Comparison of ENCODE assay signal across 1 cellular context in the genomic region with DNA sequence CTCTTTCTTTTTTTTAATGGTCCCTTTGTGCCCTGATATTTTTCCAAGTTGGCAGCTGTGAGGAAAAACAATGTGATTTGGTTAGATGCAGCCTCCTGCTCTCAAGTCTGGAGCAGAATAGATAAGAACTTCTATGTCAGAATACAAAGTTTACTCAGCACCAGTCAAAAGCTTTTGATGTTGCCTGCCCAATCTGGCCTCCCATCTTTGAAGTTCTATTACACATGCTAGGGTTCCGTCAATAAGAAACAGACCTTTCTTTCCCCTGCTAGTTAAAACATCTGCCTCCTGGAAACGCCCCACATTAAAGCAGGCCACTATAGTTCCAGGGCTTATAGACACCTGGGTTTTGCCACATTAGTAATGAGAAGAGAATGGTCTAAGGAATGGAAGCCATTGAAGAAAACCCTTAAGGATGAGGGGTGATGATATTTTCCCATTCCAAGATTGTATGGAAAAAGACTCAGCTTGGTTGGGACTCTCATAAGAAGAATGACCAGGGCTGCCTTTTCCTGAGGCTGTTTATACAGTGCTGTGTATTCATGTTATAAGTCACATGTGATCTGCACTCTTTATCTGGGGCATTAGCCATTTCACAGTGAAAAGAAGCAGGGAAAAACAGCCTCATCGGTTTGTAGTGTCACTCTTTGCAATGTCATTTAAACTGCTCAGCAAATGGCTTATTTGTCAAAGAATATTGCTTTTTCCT.
TF ChIP-seq lines count a peak whose summit lies in the region.

No MANE protein-coding gene starts in this region.

TF ChIP-seq in HepG2, 621 proteins besides CTCF, POLR2A, EP300 and RAD21 (continued from another document and continues in another):
- TF ChIP-seq, protein P1, sequence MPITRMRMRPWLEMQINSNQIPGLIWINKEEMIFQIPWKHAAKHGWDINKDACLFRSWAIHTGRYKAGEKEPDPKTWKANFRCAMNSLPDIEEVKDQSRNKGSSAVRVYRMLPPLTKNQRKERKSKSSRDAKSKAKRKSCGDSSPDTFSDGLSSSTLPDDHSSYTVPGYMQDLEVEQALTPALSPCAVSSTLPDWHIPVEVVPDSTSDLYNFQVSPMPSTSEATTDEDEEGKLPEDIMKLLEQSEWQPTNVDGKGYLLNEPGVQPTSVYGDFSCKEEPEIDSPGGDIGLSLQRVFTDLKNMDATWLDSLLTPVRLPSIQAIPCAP (CRISPR knock-in tag; IDR thresholded peaks at IDR 0.05; ENCODE audit: low read depth): no peak
- TF ChIP-seq ARNTL (CRISPR knock-in tag; IDR thresholded peaks at IDR 0.05): peak; percentile 74
- TF ChIP-seq, protein P2, sequence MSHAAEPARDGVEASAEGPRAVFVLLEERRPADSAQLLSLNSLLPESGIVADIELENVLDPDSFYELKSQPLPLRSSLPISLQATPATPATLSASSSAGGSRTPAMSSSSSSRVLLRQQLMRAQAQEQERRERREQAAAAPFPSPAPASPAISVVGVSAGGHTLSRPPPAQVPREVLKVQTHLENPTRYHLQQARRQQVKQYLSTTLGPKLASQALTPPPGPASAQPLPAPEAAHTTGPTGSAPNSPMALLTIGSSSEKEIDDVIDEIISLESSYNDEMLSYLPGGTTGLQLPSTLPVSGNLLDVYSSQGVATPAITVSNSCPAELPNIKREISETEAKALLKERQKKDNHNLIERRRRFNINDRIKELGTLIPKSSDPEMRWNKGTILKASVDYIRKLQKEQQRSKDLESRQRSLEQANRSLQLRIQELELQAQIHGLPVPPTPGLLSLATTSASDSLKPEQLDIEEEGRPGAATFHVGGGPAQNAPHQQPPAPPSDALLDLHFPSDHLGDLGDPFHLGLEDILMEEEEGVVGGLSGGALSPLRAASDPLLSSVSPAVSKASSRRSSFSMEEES (CRISPR knock-in tag; IDR thresholded peaks at IDR 0.05): peak; percentile 63
- TF ChIP-seq NKX3-1 (CRISPR knock-in tag; IDR thresholded peaks at IDR 0.05): no peak
- TF ChIP-seq, protein P3, sequence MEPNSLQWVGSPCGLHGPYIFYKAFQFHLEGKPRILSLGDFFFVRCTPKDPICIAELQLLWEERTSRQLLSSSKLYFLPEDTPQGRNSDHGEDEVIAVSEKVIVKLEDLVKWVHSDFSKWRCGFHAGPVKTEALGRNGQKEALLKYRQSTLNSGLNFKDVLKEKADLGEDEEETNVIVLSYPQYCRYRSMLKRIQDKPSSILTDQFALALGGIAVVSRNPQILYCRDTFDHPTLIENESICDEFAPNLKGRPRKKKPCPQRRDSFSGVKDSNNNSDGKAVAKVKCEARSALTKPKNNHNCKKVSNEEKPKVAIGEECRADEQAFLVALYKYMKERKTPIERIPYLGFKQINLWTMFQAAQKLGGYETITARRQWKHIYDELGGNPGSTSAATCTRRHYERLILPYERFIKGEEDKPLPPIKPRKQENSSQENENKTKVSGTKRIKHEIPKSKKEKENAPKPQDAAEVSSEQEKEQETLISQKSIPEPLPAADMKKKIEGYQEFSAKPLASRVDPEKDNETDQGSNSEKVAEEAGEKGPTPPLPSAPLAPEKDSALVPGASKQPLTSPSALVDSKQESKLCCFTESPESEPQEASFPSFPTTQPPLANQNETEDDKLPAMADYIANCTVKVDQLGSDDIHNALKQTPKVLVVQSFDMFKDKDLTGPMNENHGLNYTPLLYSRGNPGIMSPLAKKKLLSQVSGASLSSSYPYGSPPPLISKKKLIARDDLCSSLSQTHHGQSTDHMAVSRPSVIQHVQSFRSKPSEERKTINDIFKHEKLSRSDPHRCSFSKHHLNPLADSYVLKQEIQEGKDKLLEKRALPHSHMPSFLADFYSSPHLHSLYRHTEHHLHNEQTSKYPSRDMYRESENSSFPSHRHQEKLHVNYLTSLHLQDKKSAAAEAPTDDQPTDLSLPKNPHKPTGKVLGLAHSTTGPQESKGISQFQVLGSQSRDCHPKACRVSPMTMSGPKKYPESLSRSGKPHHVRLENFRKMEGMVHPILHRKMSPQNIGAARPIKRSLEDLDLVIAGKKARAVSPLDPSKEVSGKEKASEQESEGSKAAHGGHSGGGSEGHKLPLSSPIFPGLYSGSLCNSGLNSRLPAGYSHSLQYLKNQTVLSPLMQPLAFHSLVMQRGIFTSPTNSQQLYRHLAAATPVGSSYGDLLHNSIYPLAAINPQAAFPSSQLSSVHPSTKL (CRISPR knock-in tag; IDR thresholded peaks at IDR 0.05): peak; percentile 98
- TF ChIP-seq, protein P4, sequence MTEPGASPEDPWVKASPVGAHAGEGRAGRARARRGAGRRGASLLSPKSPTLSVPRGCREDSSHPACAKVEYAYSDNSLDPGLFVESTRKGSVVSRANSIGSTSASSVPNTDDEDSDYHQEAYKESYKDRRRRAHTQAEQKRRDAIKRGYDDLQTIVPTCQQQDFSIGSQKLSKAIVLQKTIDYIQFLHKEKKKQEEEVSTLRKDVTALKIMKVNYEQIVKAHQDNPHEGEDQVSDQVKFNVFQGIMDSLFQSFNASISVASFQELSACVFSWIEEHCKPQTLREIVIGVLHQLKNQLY (CRISPR knock-in tag; IDR thresholded peaks at IDR 0.05): peak; percentile 75; the same call in 1 of the 2 replicates
- 0 out of 2 replicates have a peak, but pooled peaks have one; percentile 43 for TF ChIP-seq SIN3A (IDR thresholded peaks at IDR 0.05; ENCODE audit: borderline replicate concordance, low read depth, low read length)
- 0 out of 2 replicates have a peak, but pooled peaks have one; percentile 32 for TF ChIP-seq ZBTB21 (CRISPR knock-in tag; IDR thresholded peaks at IDR 0.05)
- TF ChIP-seq, protein P5, sequence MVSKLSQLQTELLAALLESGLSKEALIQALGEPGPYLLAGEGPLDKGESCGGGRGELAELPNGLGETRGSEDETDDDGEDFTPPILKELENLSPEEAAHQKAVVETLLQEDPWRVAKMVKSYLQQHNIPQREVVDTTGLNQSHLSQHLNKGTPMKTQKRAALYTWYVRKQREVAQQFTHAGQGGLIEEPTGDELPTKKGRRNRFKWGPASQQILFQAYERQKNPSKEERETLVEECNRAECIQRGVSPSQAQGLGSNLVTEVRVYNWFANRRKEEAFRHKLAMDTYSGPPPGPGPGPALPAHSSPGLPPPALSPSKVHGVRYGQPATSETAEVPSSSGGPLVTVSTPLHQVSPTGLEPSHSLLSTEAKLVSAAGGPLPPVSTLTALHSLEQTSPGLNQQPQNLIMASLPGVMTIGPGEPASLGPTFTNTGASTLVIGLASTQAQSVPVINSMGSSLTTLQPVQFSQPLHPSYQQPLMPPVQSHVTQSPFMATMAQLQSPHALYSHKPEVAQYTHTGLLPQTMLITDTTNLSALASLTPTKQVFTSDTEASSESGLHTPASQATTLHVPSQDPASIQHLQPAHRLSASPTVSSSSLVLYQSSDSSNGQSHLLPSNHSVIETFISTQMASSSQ (IDR thresholded peaks at IDR 0.05; ENCODE audit: low read depth): peak; percentile 75
- TF ChIP-seq, protein P5 (CRISPR knock-in tag; IDR thresholded peaks at IDR 0.05; ENCODE audit: borderline replicate concordance): peak; percentile 88; the same call in 1 of the 2 replicates
- no peak for TF ChIP-seq ZBTB43 (CRISPR knock-in tag; conservative IDR thresholded peaks at IDR 0.05)
- no peak for TF ChIP-seq ZNF350 (CRISPR knock-in tag; IDR thresholded peaks at IDR 0.05; ENCODE audit: borderline replicate concordance, low read depth)
- TF ChIP-seq ZHX1 (CRISPR knock-in tag; IDR thresholded peaks at IDR 0.05; ENCODE audit: low read depth): no peak
- TF ChIP-seq ZNF563 (CRISPR knock-in tag; IDR thresholded peaks at IDR 0.05): no peak
- TF ChIP-seq MIER3 (CRISPR knock-in tag; IDR thresholded peaks at IDR 0.05; ENCODE audit: borderline replicate concordance): peak; percentile 52; the same call in 1 of the 2 replicates
- no peak for TF ChIP-seq MAF1 (CRISPR knock-in tag; IDR thresholded peaks at IDR 0.05; ENCODE audit: borderline replicate concordance)
- TF ChIP-seq FOXK1 (CRISPR knock-in tag; IDR thresholded peaks at IDR 0.05; ENCODE audit: borderline replicate concordance, low read depth): 0 out of 2 replicates have a peak, but pooled peaks have one; percentile 63
- no peak for TF ChIP-seq SRSF9 (IDR thresholded peaks at IDR 0.05; ENCODE audit: borderline replicate concordance, insufficient read depth, low read depth, low read length, poor library complexity, severe bottlenecking)
- TF ChIP-seq BORCS8-MEF2B (CRISPR knock-in tag; IDR thresholded peaks at IDR 0.05): no peak
- peak; percentile 27; the same call in 1 of the 2 replicates for TF ChIP-seq MIER2 (CRISPR knock-in tag; IDR thresholded peaks at IDR 0.05)
- TF ChIP-seq DPF2 (CRISPR knock-in tag; IDR thresholded peaks at IDR 0.05; ENCODE audit: borderline replicate concordance, low read depth): peak; percentile 85
- TF ChIP-seq, protein P6, sequence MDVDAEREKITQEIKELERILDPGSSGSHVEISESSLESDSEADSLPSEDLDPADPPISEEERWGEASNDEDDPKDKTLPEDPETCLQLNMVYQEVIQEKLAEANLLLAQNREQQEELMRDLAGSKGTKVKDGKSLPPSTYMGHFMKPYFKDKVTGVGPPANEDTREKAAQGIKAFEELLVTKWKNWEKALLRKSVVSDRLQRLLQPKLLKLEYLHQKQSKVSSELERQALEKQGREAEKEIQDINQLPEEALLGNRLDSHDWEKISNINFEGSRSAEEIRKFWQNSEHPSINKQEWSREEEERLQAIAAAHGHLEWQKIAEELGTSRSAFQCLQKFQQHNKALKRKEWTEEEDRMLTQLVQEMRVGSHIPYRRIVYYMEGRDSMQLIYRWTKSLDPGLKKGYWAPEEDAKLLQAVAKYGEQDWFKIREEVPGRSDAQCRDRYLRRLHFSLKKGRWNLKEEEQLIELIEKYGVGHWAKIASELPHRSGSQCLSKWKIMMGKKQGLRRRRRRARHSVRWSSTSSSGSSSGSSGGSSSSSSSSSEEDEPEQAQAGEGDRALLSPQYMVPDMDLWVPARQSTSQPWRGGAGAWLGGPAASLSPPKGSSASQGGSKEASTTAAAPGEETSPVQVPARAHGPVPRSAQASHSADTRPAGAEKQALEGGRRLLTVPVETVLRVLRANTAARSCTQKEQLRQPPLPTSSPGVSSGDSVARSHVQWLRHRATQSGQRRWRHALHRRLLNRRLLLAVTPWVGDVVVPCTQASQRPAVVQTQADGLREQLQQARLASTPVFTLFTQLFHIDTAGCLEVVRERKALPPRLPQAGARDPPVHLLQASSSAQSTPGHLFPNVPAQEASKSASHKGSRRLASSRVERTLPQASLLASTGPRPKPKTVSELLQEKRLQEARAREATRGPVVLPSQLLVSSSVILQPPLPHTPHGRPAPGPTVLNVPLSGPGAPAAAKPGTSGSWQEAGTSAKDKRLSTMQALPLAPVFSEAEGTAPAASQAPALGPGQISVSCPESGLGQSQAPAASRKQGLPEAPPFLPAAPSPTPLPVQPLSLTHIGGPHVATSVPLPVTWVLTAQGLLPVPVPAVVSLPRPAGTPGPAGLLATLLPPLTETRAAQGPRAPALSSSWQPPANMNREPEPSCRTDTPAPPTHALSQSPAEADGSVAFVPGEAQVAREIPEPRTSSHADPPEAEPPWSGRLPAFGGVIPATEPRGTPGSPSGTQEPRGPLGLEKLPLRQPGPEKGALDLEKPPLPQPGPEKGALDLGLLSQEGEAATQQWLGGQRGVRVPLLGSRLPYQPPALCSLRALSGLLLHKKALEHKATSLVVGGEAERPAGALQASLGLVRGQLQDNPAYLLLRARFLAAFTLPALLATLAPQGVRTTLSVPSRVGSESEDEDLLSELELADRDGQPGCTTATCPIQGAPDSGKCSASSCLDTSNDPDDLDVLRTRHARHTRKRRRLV (CRISPR knock-in tag; IDR thresholded peaks at IDR 0.05): no peak
- TF ChIP-seq ZBTB34 (CRISPR knock-in tag; IDR thresholded peaks at IDR 0.05): peak; percentile 87; the same call in 1 of the 2 replicates
- TF ChIP-seq ZKSCAN1 (IDR thresholded peaks at IDR 0.05; ENCODE audit: low read length): no peak
- TF ChIP-seq SPEN (CRISPR knock-in tag; IDR thresholded peaks at IDR 0.05; ENCODE audit: low read depth): no peak
